Comparison of ENCODE assay signal across 12 cellular contexts in the genomic region with DNA sequence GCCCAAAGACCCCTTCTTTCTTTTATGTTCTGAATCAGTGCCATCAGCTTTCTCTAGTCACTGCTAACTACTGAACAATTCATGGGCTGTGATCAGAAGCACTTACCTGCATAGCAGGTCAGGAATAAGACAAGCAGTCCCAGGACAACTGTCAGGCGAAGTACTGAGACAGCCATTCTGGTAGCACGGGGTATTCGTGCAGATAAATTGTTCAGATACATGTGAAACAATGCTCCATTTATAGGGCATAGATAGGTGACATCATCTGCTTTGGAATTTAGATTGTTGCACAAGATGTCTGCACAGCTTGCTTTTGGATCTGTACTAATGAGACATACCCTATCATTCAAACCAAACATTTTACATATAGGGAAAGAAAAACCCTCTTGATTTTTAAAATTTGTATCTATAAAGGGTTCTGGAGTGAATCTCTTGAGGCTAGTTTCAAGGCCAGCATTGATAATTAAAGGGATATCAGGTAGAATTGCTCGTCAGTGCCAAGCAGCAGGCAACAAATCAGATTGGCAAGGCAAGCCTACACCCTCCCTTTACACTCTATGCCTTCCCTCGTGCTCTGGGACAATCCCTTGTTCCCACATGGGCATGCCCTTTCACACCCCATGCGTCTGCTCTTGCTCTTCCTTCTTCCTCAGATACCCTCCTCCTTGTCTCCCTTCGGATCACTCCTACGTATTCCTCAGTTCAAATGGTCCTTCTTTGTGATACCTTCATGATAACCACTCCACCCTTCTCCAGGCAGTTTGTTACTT. TPM values are rescaled to one million over a fixed set of nuclear protein-coding genes. Genes with fewer than 3 reads are reported as not detected.
DNase-seq lines count a peak whose midpoint lies in the region; ATAC-seq, FAIRE-seq and TF ChIP-seq lines count a peak whose summit lies in the region.
"Had no signal": no experiment of that assay in that cellular context is flagged by ENCODE, and none has a peak within 500 bp of the region (broad histone marks: within the 10 kb centered on the region; RNA-seq: fewer than 3 reads in every experiment).

A gene (minus strand): TSS at position 213 of the 770 bp plus-strand sequence. CDS start 37 bp downstream, at position 176.

- H3K4me1 ChIP-seq in HepG2 (ENCODE audit: insufficient read depth, low read length) (no peaks in the 10 kb centered on the region), OCI-LY7 (ENCODE audit: insufficient read depth, low read length, poor library complexity, severe bottlenecking) (no peaks in the 10 kb centered on the region)
- H3K4me1 ChIP-seq: tibial nerve had no signal

- H3K4me2 ChIP-seq in HepG2 (ENCODE audit: low read depth, low read length) = no peak within 1 kb of the TSS
- no peak within 1 kb of the TSS for H3K4me2 ChIP-seq in OCI-LY7 (ENCODE audit: low read length)

- H3K36me3 ChIP-seq in HepG2 (replicated peaks in 1 of 2; ENCODE audit: control insufficient read depth in 1 of 2, insufficient read depth in 2 of 2, low read length in 2 of 2) = no peaks in the 10 kb centered on the region
- no peaks in the 10 kb centered on the region for H3K36me3 ChIP-seq in OCI-LY7 (ENCODE audit: insufficient read depth, low read length)
- H3K36me3 ChIP-seq: tibial nerve, WERI-Rb-1 had no signal

- H2AFZ ChIP-seq in HepG2 (ENCODE audit: low read length) (no peak within 1 kb of the TSS), OCI-LY7 (ENCODE audit: low read length) (no peak within 1 kb of the TSS)

- no peak within 1 kb of the TSS for H3K27ac ChIP-seq in HepG2 (ENCODE audit: extremely low read length, insufficient read depth, low read length)
- no peak within 1 kb of the TSS for H3K27ac ChIP-seq in OCI-LY7 (ENCODE audit: low read depth, low read length, poor library complexity, severe bottlenecking)
- H3K27ac ChIP-seq: tibial nerve, WERI-Rb-1 had no signal

- H3K9me3 ChIP-seq in HepG2 (ENCODE audit: low read length) (no peaks in the 10 kb centered on the region), OCI-LY7 (ENCODE audit: low read length) (no peaks in the 10 kb centered on the region)
- H3K9me3 ChIP-seq: tibial nerve had no signal

- H3K9ac ChIP-seq in HepG2 (ENCODE audit: insufficient read depth, low read depth, low read length) = no peak within 1 kb of the TSS

- TF ChIP-seq POLR2A in HepG2 (IDR thresholded peaks at IDR 0.05; ENCODE audit: insufficient read depth in 1 of 2, low read depth in 2 of 2, low read length in 2 of 2) = no peak

- CTCF ChIA-PET in HepG2 (lab: Yijun Ruan, JAX; ENCODE audit: low intra/inter-chr PET ratio, low total read pairs) = no interaction called here
- CTCF ChIA-PET in OCI-LY7 (lab: Charles Lee; ENCODE audit: unreplicated experiment) = no interaction called here

- no TSS peak for BruUV-seq in HepG2 (replicated peaks; lab: Mats Ljungman, UMichigan)
- BruUV-seq in OCI-LY7 (replicated peaks; lab: Mats Ljungman, UMichigan) = no TSS peak

- no peak within 1 kb of the TSS for H3K4me3 ChIP-seq in HepG2 (replicated peaks in 1 of 3; ENCODE audit: insufficient read depth in 1 of 3, low read depth in 2 of 3, low read length in 3 of 3)
- H3K4me3 ChIP-seq in OCI-LY7 (ENCODE audit: low read depth, low read length, poor library complexity, severe bottlenecking) = no peak within 1 kb of the TSS
- H3K4me3 ChIP-seq: tibial nerve had no signal

- H3K79me2 ChIP-seq in HepG2 (ENCODE audit: insufficient read depth, low read length) (no peaks in the 10 kb centered on the region), OCI-LY7 (ENCODE audit: insufficient read depth, low read depth, low read length) (no peaks in the 10 kb centered on the region)

- no peak for TF ChIP-seq RAD21 in HepG2 (CRISPR knock-in tag; IDR thresholded peaks at IDR 0.05)

- intact Hi-C loops in HepG2 (cut with micrococcal nuclease; ENCODE audit: unreplicated experiment) (loop anchor here (1.0 kb wide), 1 partner anchor 71 kb away; no protein-coding TSS in a partner anchor), OCI-LY7 (cut with micrococcal nuclease; ENCODE audit: unreplicated experiment) (no loop called here)

- no peak for TF ChIP-seq CTCF in HepG2 (CRISPR knock-in tag; IDR thresholded peaks at IDR 0.05)
- no peak for TF ChIP-seq CTCF in OCI-LY7 (conservative IDR thresholded peaks at IDR 0.05; ENCODE audit: low read length)

- H4K20me1 ChIP-seq in HepG2 (ENCODE audit: insufficient read depth, low read length) (no peaks in the 10 kb centered on the region), OCI-LY7 (ENCODE audit: insufficient read depth, low read length) (no peaks in the 10 kb centered on the region)

- in situ Hi-C loops in HepG2 (cut with HindIII; ENCODE audit: extremely low pct_ligation_motif_present, low pct_unique_long_range_greater_than_20kb) = no loop called here

- no peak for FAIRE-seq in HepG2 (lab: Jason Lieb, UNC)

- DNase-seq in Ammon's horn (ENCODE audit: low spot score) = peak; percentile 17
- DNase-seq in NCI-H226 = peak; percentile 30
- DNase-seq in dedifferentiated amniotic fluid mesenchymal stem cell (ENCODE audit: extremely low spot score) = peak; percentile 51
- peak; percentile 46 for DNase-seq in HepG2 (ENCODE audit: low spot score)
- DNase-seq in OCI-LY7 (ENCODE audit: low spot score) = no peak
- no peak for DNase-seq in HUDEP-2 (lab: John Stamatoyannopoulos, UW; ENCODE audit: unreplicated experiment in 76 of 76)
- DNase-seq in iPS-NIHi7 (ENCODE audit: extremely low spot score) = no peak
- DNase-seq: NCI-H1436 treated with DMSO at 0.1 percent for 48 hours, occipital lobe, WERI-Rb-1 had no signal

- H3K27me3 ChIP-seq in HepG2 (ENCODE audit: control insufficient read depth in 1 of 2, insufficient read depth in 2 of 2, low read length in 2 of 2) = no peaks in the 10 kb centered on the region
- H3K27me3 ChIP-seq: tibial nerve had no signal

- H3K9me2 ChIP-seq in OCI-LY7 (ENCODE audit: insufficient read depth, low read length) = no peaks in the 10 kb centered on the region

- no peak for ATAC-seq in HepG2
- ATAC-seq in HG03135 (IDR thresholded peaks at IDR 0.05; ENCODE audit: unreplicated experiment) = no peak

- WGBS in HepG2 (ENCODE audit: low lambda C conversion rate) = 31% methylated on average over 8 of the region's 8 CpGs

- TF ChIP-seq EP300 in HepG2 (IDR thresholded peaks at IDR 0.05; ENCODE audit: low read depth in 2 of 2, low read length in 2 of 2) (no peak), HepG2 (CRISPR knock-in tag; IDR thresholded peaks at IDR 0.05; ENCODE audit: borderline replicate concordance) (no peak)

- POLR2A ChIA-PET in HepG2 (lab: Yijun Ruan, JAX) = no interaction called here
- POLR2A ChIA-PET in OCI-LY7 (lab: Charles Lee) = no interaction called here

TF ChIP-seq in HepG2, 621 proteins besides CTCF, POLR2A, EP300 and RAD21:
- TF ChIP-seq ZNF143 (CRISPR knock-in tag; IDR thresholded peaks at IDR 0.05) = no peak
- no peak for TF ChIP-seq ERF (CRISPR knock-in tag; IDR thresholded peaks at IDR 0.05)
- TF ChIP-seq CBX1 (IDR thresholded peaks at IDR 0.05; ENCODE audit: low read depth) = no peak
- peak; percentile 81 for TF ChIP-seq CEBPB (IDR thresholded peaks at IDR 0.05; ENCODE audit: borderline replicate concordance, low read depth, low read length)
- TF ChIP-seq ATF7 (IDR thresholded peaks at IDR 0.05) = peak; percentile 66
- no peak for TF ChIP-seq ATF7 (CRISPR knock-in tag; IDR thresholded peaks at IDR 0.05)

RNA-seq across cellular contexts. Expression of the gene that starts here (rescaled TPM):
- total RNA-seq in HepG2 (2016; rRNA removed; fragmentation: Illumina TruSeq; extraction: Trizol) (not detected in 2 replicates), OCI-LY7 (2022) (not detected in 2 replicates)
- total RNA-seq in HepG2 (2016; cell fraction: cytosol; rRNA removed; fragmentation: Illumina TruSeq; extraction: Trizol; ENCODE audit: low read depth) = not detected in 2 replicates
- total RNA-seq in HepG2 (2016; cell fraction: insoluble cytoplasmic fraction; rRNA removed; fragmentation: Illumina TruSeq; extraction: Trizol) = not detected in 2 replicates
- not detected in 2 replicates for total RNA-seq in HepG2 (2016; cell fraction: membrane; rRNA removed; fragmentation: Illumina TruSeq; extraction: Trizol)
- not detected in 2 replicates for total RNA-seq in HepG2 (2016; cell fraction: nucleus; rRNA removed; fragmentation: Illumina TruSeq; extraction: Trizol)
- not detected in 2 replicates for polyA plus RNA-seq in HepG2 (2011; rRNA removed)
- not detected in 2 replicates for polyA plus RNA-seq in HepG2 (2011; cell fraction: cytosol; rRNA removed)
- polyA plus RNA-seq in HepG2 (2011; cell fraction: nucleus; rRNA removed) = not detected in 2 replicates
- not detected in 2 replicates for polyA plus RNA-seq in HepG2 (2012)
- not detected in 2 replicates for polyA plus RNA-seq in HepG2 (2016; cell fraction: cytosol; fragmentation: Illumina TruSeq; extraction: Trizol; ENCODE audit: low read depth)
- polyA plus RNA-seq in HepG2 (2016; cell fraction: insoluble cytoplasmic fraction; fragmentation: Illumina TruSeq; extraction: Trizol; ENCODE audit: low read depth) = not detected in 2 replicates
- not detected in 2 replicates for polyA plus RNA-seq in HepG2 (2016; cell fraction: membrane; fragmentation: Illumina TruSeq; extraction: Trizol; ENCODE audit: low read depth)
- not detected in 2 replicates for polyA plus RNA-seq in HepG2 (2016; cell fraction: nucleus; fragmentation: Illumina TruSeq; extraction: Trizol; ENCODE audit: insufficient read depth, low read depth)
- not detected in 2 replicates for polyA minus RNA-seq in HepG2 (2011; rRNA and poly(A)+ RNA removed; ENCODE audit: low replicate concordance)
- not detected in 2 replicates for polyA minus RNA-seq in HepG2 (2011; cell fraction: cytosol; rRNA and poly(A)+ RNA removed)
- not detected in 2 replicates for polyA minus RNA-seq in HepG2 (2011; cell fraction: nucleus; rRNA and poly(A)+ RNA removed)
- not detected in 2 replicates for total RNA-seq in OCI-LY7 (2014; rRNA removed; shearing (Covaris generic))
- total RNA-seq: occipital lobe, tibial nerve had no signal

Comparison
In these comparisons a context has a peak if more than half of its experiments do, and no peak if none do; other contexts are left out.
1. Peak in DNase-seq in HepG2; RNA of the gene not detected or under 1 TPM.
2. DNase-seq: peak in Ammon's horn (single experiment), NCI-H226 (single experiment) and dedifferentiated amniotic fluid mesenchymal stem cell (single experiment); none in OCI-LY7 (single experiment), HUDEP-2 (0 of 76) and iPS-NIHi7 (single experiment).